In genomic region chr6:5728726-5729434, GRCh38 we compare ENCODE assay signal across 11 cellular contexts.
DNase-seq lines count a peak whose midpoint lies in the region; ATAC-seq and TF ChIP-seq lines count a peak whose summit lies in the region.
"Had no signal": no experiment of that assay in that cellular context is flagged by ENCODE, and none has a peak within 500 bp of the region (broad histone marks: within the 10 kb centered on the region; RNA-seq: fewer than 3 reads in every experiment).

No MANE protein-coding gene starts in this region.

- H3K4me3 ChIP-seq in mesendoderm (ENCODE audit: low read length) (no peak overlapping the region), H7 (ENCODE audit: insufficient read depth, low read depth, low read length) (no peak overlapping the region)
- no peak overlapping the region for H3K4me3 ChIP-seq in effector memory CD4-positive, alpha-beta T cell (ENCODE audit: insufficient read depth, low read depth, low read length, poor library complexity, severe bottlenecking)
- H3K4me3 ChIP-seq: heart left ventricle had no signal

- H3K4ac ChIP-seq in mesendoderm (ENCODE audit: low read depth, low read length) = no peak overlapping the region

- no peaks in the 10 kb centered on the region for H3K9me3 Mint-ChIP-seq in activated CD8-positive, alpha-beta memory T cell treated with anti-CD3 and anti-CD28 coated beads, Interleukin-2, amount 10 ng/mL, durations not matched to agents 7 days and 5 days (ENCODE audit: low read depth)
- H3K9me3 Mint-ChIP-seq: activated CD4-positive, alpha-beta T cell treated with anti-CD3 and anti-CD28 coated beads, Interleukin-2, amount 10 ng/mL, durations not matched to agents 7 days and 5 days; neural crest cell had no signal

- H4K8ac ChIP-seq in mesendoderm (ENCODE audit: low read depth, low read length) = no peak overlapping the region

- no peaks in the 10 kb centered on the region for H3K27me3 Mint-ChIP-seq in activated CD8-positive, alpha-beta memory T cell treated with anti-CD3 and anti-CD28 coated beads, Interleukin-2, amount 10 ng/mL, durations not matched to agents 7 days and 5 days
- H3K27me3 Mint-ChIP-seq: activated CD4-positive, alpha-beta T cell treated with anti-CD3 and anti-CD28 coated beads, Interleukin-2, amount 10 ng/mL, durations not matched to agents 7 days and 5 days had no signal

- H3K4me2 ChIP-seq in mesendoderm (ENCODE audit: low read length) = no peak overlapping the region

- H3K4me3 Mint-ChIP-seq in activated CD8-positive, alpha-beta memory T cell treated with anti-CD3 and anti-CD28 coated beads, Interleukin-2, amount 10 ng/mL, durations not matched to agents 7 days and 5 days = no peak overlapping the region
- H3K4me3 Mint-ChIP-seq: activated CD4-positive, alpha-beta T cell treated with anti-CD3 and anti-CD28 coated beads, Interleukin-2, amount 10 ng/mL, durations not matched to agents 7 days and 5 days; neural crest cell had no signal

- ATAC-seq in activated CD8-positive, alpha-beta memory T cell treated with anti-CD3 and anti-CD28 coated beads, Interleukin-2, amount 10 ng/mL, durations not matched to agents 7 days and 5 days = no peak
- no peak for ATAC-seq in HG03442 (IDR thresholded peaks at IDR 0.05; ENCODE audit: unreplicated experiment)

- H2BK120ac ChIP-seq in mesendoderm (ENCODE audit: low read depth, low read length) = no peak overlapping the region

- no peak for TF ChIP-seq CTCF in GM13977 (IDR thresholded peaks at IDR 0.05; ENCODE audit: extremely low read depth, insufficient read depth, missing control alignments)

- no peak overlapping the region for H3K27ac ChIP-seq in mesendoderm (ENCODE audit: low read depth, low read length)
- H3K27ac ChIP-seq in effector memory CD4-positive, alpha-beta T cell (ENCODE audit: insufficient read depth, low read length, poor library complexity, severe bottlenecking) = no peak overlapping the region
- H3K27ac ChIP-seq: heart left ventricle had no signal

- H3K27me3 ChIP-seq in mesendoderm (ENCODE audit: insufficient read depth, low read length, poor library complexity) = no peaks in the 10 kb centered on the region
- H3K27me3 ChIP-seq in effector memory CD4-positive, alpha-beta T cell (replicated peaks; ENCODE audit: control insufficient read depth, insufficient read depth, low read length, poor library complexity, severe bottlenecking) = no peaks in the 10 kb centered on the region
- H3K27me3 ChIP-seq in H7 (ENCODE audit: control insufficient read depth, insufficient read depth, low read length) = no peaks in the 10 kb centered on the region
- H3K27me3 ChIP-seq: heart left ventricle had no signal

- peaks cover 3% of the 10 kb centered on the region for H3K4me1 ChIP-seq in mesendoderm (ENCODE audit: control insufficient read depth, low read depth, low read length)
- no peaks in the 10 kb centered on the region for H3K4me1 ChIP-seq in effector memory CD4-positive, alpha-beta T cell (ENCODE audit: control insufficient read depth, insufficient read depth, low read length, poor library complexity, severe bottlenecking)

- no peak overlapping the region for H3K23ac ChIP-seq in mesendoderm (ENCODE audit: low read length)

- no peaks in the 10 kb centered on the region for H3K36me3 ChIP-seq in mesendoderm (ENCODE audit: control insufficient read depth, insufficient read depth, low read length)
- H3K36me3 ChIP-seq in effector memory CD4-positive, alpha-beta T cell (ENCODE audit: control insufficient read depth, insufficient read depth, low read length) = no peaks in the 10 kb centered on the region
- no peaks in the 10 kb centered on the region for H3K36me3 ChIP-seq in H7 (replicated peaks; ENCODE audit: control insufficient read depth, insufficient read depth, low read length)
- H3K36me3 ChIP-seq: heart left ventricle had no signal

- H3K9me3 ChIP-seq in effector memory CD4-positive, alpha-beta T cell (ENCODE audit: control insufficient read depth, low read length) = no peaks in the 10 kb centered on the region
- H3K9me3 ChIP-seq: heart left ventricle had no signal

- WGBS in mesendoderm (ENCODE audit: extremely low coverage, insufficient coverage, low lambda C conversion rate) = no CpG with 5 or more reads among the region's 21 CpGs

- CTCF ChIA-PET in activated CD8-positive, alpha-beta memory T cell treated with anti-CD3 and anti-CD28 coated beads, Interleukin-2, amount 10 ng/mL, durations not matched to agents 7 days and 5 days (lab: Charles Lee) = no interaction called here

- H3K18ac ChIP-seq in mesendoderm (ENCODE audit: low read length) = no peak overlapping the region

- DNase-seq in GM13977 (ENCODE audit: low spot score) (peak; percentile 28), NCI-H2029 treated with DMSO at 0.1 percent for 48 hours (lab: John Stamatoyannopoulos, UW) (peak; percentile 94), astrocyte of the hippocampus (ENCODE audit: low read depth, low spot score) (peak; percentile 24), mesendoderm (peak; percentile 28), H7 (no peak)
- DNase-seq in activated CD8-positive, alpha-beta memory T cell treated with anti-CD3 and anti-CD28 coated beads, Interleukin-2, amount 10 ng/mL, durations not matched to agents 7 days and 5 days = no peak
- DNase-seq in effector memory CD4-positive, alpha-beta T cell = no peak
- DNase-seq: activated CD4-positive, alpha-beta T cell treated with anti-CD3 and anti-CD28 coated beads, Interleukin-2, amount 10 ng/mL, durations not matched to agents 7 days and 5 days; heart left ventricle had no signal

- H3K36me3 Mint-ChIP-seq in activated CD8-positive, alpha-beta memory T cell treated with anti-CD3 and anti-CD28 coated beads, Interleukin-2, amount 10 ng/mL, durations not matched to agents 7 days and 5 days = no peaks in the 10 kb centered on the region

- H3K79me2 ChIP-seq in mesendoderm (ENCODE audit: control insufficient read depth, insufficient read depth, low read length) = no peaks in the 10 kb centered on the region

- H2AK5ac ChIP-seq in mesendoderm (ENCODE audit: low read length) = no peak overlapping the region

- in situ Hi-C loops in GM13977 (cut with MboI; ENCODE audit: low pct_unique_long_range_greater_than_20kb, low sequenced_read_pairs, unreplicated experiment) = no loop called here

- H3K56ac ChIP-seq in mesendoderm (ENCODE audit: low read length) = no peak overlapping the region

- no peak overlapping the region for H2BK15ac ChIP-seq in mesendoderm (replicated peaks; ENCODE audit: low read depth)

- no peaks in the 10 kb centered on the region for H3K79me1 ChIP-seq in mesendoderm (ENCODE audit: low read length)

- no peak overlapping the region for H4K5ac ChIP-seq in mesendoderm (ENCODE audit: low read length)

- no peak overlapping the region for H2BK5ac ChIP-seq in mesendoderm (ENCODE audit: low read length)

- H3K9ac ChIP-seq in mesendoderm (ENCODE audit: low read length) = no peak overlapping the region

- H3K4me1 Mint-ChIP-seq in activated CD8-positive, alpha-beta memory T cell treated with anti-CD3 and anti-CD28 coated beads, Interleukin-2, amount 10 ng/mL, durations not matched to agents 7 days and 5 days = peaks cover 2% of the 10 kb centered on the region

- no peak overlapping the region for H3K27ac Mint-ChIP-seq in activated CD8-positive, alpha-beta memory T cell treated with anti-CD3 and anti-CD28 coated beads, Interleukin-2, amount 10 ng/mL, durations not matched to agents 7 days and 5 days
- H3K27ac Mint-ChIP-seq: activated CD4-positive, alpha-beta T cell treated with anti-CD3 and anti-CD28 coated beads, Interleukin-2, amount 10 ng/mL, durations not matched to agents 7 days and 5 days had no signal

Comparison
In these comparisons a context has a peak if more than half of its experiments do, and no peak if none do; other contexts are left out.
1. DNase-seq: peak in GM13977 (single experiment), NCI-H2029 treated with DMSO at 0.1 percent for 48 hours (single experiment), astrocyte of the hippocampus (single experiment) and mesendoderm (single experiment); none in activated CD8-positive, alpha-beta memory T cell treated with anti-CD3 and anti-CD28 coated beads, Interleukin-2, amount 10 ng/mL, durations not matched to agents 7 days and 5 days (single experiment), effector memory CD4-positive, alpha-beta T cell (0 of 3) and H7 (single experiment).